In genomic region chr3:37943126-37943525, GRCh38 we compare ENCODE assay signal across 29 cellular contexts. TPM values are rescaled to one million over a fixed set of nuclear protein-coding genes. Genes with fewer than 3 reads are reported as not detected.
DNase-seq lines count a peak whose midpoint lies in the region; ATAC-seq and TF ChIP-seq lines count a peak whose summit lies in the region.
"Had no signal": no experiment of that assay in that cellular context is flagged by ENCODE, and none has a peak within 500 bp of the region (broad histone marks: within the 10 kb centered on the region; RNA-seq: fewer than 3 reads in every experiment).

No MANE protein-coding gene starts in this region.

- H3K36me3 Mint-ChIP-seq in MCF 10A (ENCODE audit: insufficient read depth, unreplicated experiment) (peaks cover 12% of the 10 kb centered on the region), neural crest cell (ENCODE audit: low read depth) (peaks cover 2% of the 10 kb centered on the region)
- H3K36me3 Mint-ChIP-seq: stimulated activated effector memory CD8-positive, alpha-beta T cell treated with anti-CD3 and anti-CD28 coated beads, Interleukin-12 subunit alpha, Interleukin-12 subunit beta, amount 100 ng/mL, for 72 hours had no signal

- CTCF ChIA-PET in MCF 10A (lab: Yijun Ruan, JAX): interaction anchor here (0.7 kb wide), 2 partner anchors 31 to 87 kb away, joined by 3 to 5 read pairs; no protein-coding TSS in a partner anchor
- CTCF ChIA-PET in mammary epithelial cell (lab: Charles Lee; ENCODE audit: low non-redundant PET): no interaction called here

- no peak overlapping the region for H3K4me3 ChIP-seq in mammary epithelial cell (replicated peaks in 1 of 3; ENCODE audit: insufficient read depth in 1 of 3, low read depth in 2 of 3, low read length in 3 of 3)
- H3K4me3 ChIP-seq in upper lobe of right lung: no peak overlapping the region
- H3K4me3 ChIP-seq in H7 (ENCODE audit: insufficient read depth, low read depth, low read length): no peak overlapping the region
- H3K4me3 ChIP-seq: dorsolateral prefrontal cortex, lung, Peyer's patch had no signal

- dilution Hi-C loops in mammary epithelial cell (cut with HindIII; ENCODE audit: low sequenced_read_pairs): no loop called here

- POLR2A ChIA-PET in MCF 10A (lab: Yijun Ruan, JAX): interaction anchor here (0.6 to 1.3 kb wide), 2 partner anchors 77 to 831 kb away, joined by 3 to 4 read pairs; no protein-coding TSS in a partner anchor

- in situ Hi-C loops in mammary epithelial cell (cut with MboI; ENCODE audit: low sequenced_read_pairs in 2 of 2): no loop called here

- peak overlapping the region; percentile 90 for H3K27ac Mint-ChIP-seq in MCF 10A (ENCODE audit: low read depth, unreplicated experiment)
- peak overlapping the region; percentile 5 for H3K27ac Mint-ChIP-seq in neural crest cell (ENCODE audit: unreplicated experiment)
- H3K27ac Mint-ChIP-seq: activated CD4-positive, alpha-beta memory T cell treated with anti-CD3 and anti-CD28 coated beads, Interleukin-2, amount 10 ng/mL, durations not matched to agents 7 days and 5 days; activated T-helper 1 cell treated with anti-CD3 and anti-CD28 coated beads, Interleukin-12 subunit alpha, Interleukin-12 subunit beta, Interleukin-2, Interleukin-4 antibody, amounts not matched to agents 30 ng/mL and 10 ng/mL and 1 ng/mL, durations not matched to agents 14 hours and 24 hours and 36 hours; stimulated activated effector memory CD8-positive, alpha-beta T cell treated with anti-CD3 and anti-CD28 coated beads, Interleukin-12 subunit alpha, Interleukin-12 subunit beta, amount 100 ng/mL, for 72 hours; T-helper 2 cell treated with Interferon-gamma antibody and Interleukin-4, amounts not matched to agents 5 μg/mL and 100 μg/mL, for 36 hours had no signal

- no peaks in the 10 kb centered on the region for H3K27me3 ChIP-seq in mammary epithelial cell (ENCODE audit: insufficient read depth, low read length)
- H3K27me3 ChIP-seq in upper lobe of right lung: no peaks in the 10 kb centered on the region
- H3K27me3 ChIP-seq in H7 (ENCODE audit: control insufficient read depth, insufficient read depth, low read length): no peaks in the 10 kb centered on the region
- H3K27me3 ChIP-seq: dorsolateral prefrontal cortex, neutrophil, Peyer's patch had no signal

- H3K79me2 ChIP-seq in mammary epithelial cell (ENCODE audit: insufficient read depth, low read length): peaks cover 82% of the 10 kb centered on the region

- intact Hi-C loops in MCF 10A (cut with micrococcal nuclease): no loop called here
- intact Hi-C loops in mammary epithelial cell (cut with micrococcal nuclease): no loop called here
- intact Hi-C loops in left colon (cut with DNase I, micrococcal nuclease): no loop called here
- intact Hi-C loops in upper lobe of right lung (cut with DNase I): no loop called here

- no peaks in the 10 kb centered on the region for H4K20me1 ChIP-seq in mammary epithelial cell (ENCODE audit: insufficient read depth, low read length)

- TF ChIP-seq CTCF in MCF 10A (IDR thresholded peaks at IDR 0.05; ENCODE audit: unreplicated experiment): no peak
- no peak for TF ChIP-seq CTCF in mammary epithelial cell (conservative IDR thresholded peaks at IDR 0.05 in 1 of 2, IDR thresholded peaks at IDR 0.05 in 1 of 2; ENCODE audit: extremely low read depth in 1 of 2, insufficient read depth in 1 of 2, low read depth in 1 of 2, low read length in 2 of 2)
- no peak for TF ChIP-seq CTCF in neural crest cell (conservative IDR thresholded peaks at IDR 0.05)
- TF ChIP-seq CTCF in upper lobe of right lung (IDR thresholded peaks at IDR 0.05): no peak

- H3K9me3 ChIP-seq in mammary epithelial cell (replicated peaks; ENCODE audit: insufficient read depth, low read length) (no peaks in the 10 kb centered on the region), upper lobe of right lung (no peaks in the 10 kb centered on the region)
- H3K9me3 ChIP-seq: neutrophil, Peyer's patch had no signal

- peaks cover 58% of the 10 kb centered on the region for H3K4me1 ChIP-seq in mammary epithelial cell (ENCODE audit: insufficient read depth, low read length)
- H3K4me1 ChIP-seq in upper lobe of right lung: peaks cover 33% of the 10 kb centered on the region

- WGBS in mammary epithelial cell (ENCODE audit: low coverage, missing lambda C conversion rate): 74% methylated on average over 4 of the region's 4 CpGs

- H3K27ac ChIP-seq in mammary epithelial cell (ENCODE audit: insufficient read depth, low read depth, low read length) (no peak overlapping the region), upper lobe of right lung (peak overlapping the region; percentile 42)
- H3K27ac ChIP-seq: C4-2B, neutrophil had no signal

- no TSS peak for BruUV-seq in MCF 10A (replicated peaks; lab: Mats Ljungman, UMichigan)
- BruUV-seq in mammary epithelial cell (replicated peaks; lab: Mats Ljungman, UMichigan): no TSS peak

- H3K4me3 Mint-ChIP-seq in MCF 10A (ENCODE audit: unreplicated experiment) (no peak overlapping the region), neural crest cell (no peak overlapping the region)
- H3K4me3 Mint-ChIP-seq: activated CD4-positive, alpha-beta memory T cell treated with anti-CD3 and anti-CD28 coated beads, Interleukin-2, amount 10 ng/mL, durations not matched to agents 7 days and 5 days; activated T-helper 1 cell treated with anti-CD3 and anti-CD28 coated beads, Interleukin-12 subunit alpha, Interleukin-12 subunit beta, Interleukin-2, Interleukin-4 antibody, amounts not matched to agents 30 ng/mL and 10 ng/mL and 1 ng/mL, durations not matched to agents 14 hours and 24 hours and 36 hours; stimulated activated effector memory CD8-positive, alpha-beta T cell treated with anti-CD3 and anti-CD28 coated beads, Interleukin-12 subunit alpha, Interleukin-12 subunit beta, amount 100 ng/mL, for 72 hours; T-helper 2 cell treated with Interferon-gamma antibody and Interleukin-4, amounts not matched to agents 5 μg/mL and 100 μg/mL, for 36 hours had no signal

- H3K36me3 ChIP-seq in mammary epithelial cell (ENCODE audit: insufficient read depth, low read length) (no peaks in the 10 kb centered on the region), upper lobe of right lung (no peaks in the 10 kb centered on the region), H7 (replicated peaks; ENCODE audit: control insufficient read depth, insufficient read depth, low read length) (no peaks in the 10 kb centered on the region)
- H3K36me3 ChIP-seq: neutrophil, Peyer's patch had no signal

- ATAC-seq in left colon: peak; percentile 1
- no peak for ATAC-seq in upper lobe of right lung
- no peak for ATAC-seq in HG03469 (IDR thresholded peaks at IDR 0.05; ENCODE audit: unreplicated experiment)
- ATAC-seq: HCT116; stimulated activated effector memory CD8-positive, alpha-beta T cell treated with anti-CD3 and anti-CD28 coated beads, Interleukin-12 subunit alpha, Interleukin-12 subunit beta, amount 100 ng/mL, for 72 hours had no signal

- H3K27me3 Mint-ChIP-seq in MCF 10A (ENCODE audit: insufficient read depth, unreplicated experiment) (no peaks in the 10 kb centered on the region), neural crest cell (ENCODE audit: low read depth) (no peaks in the 10 kb centered on the region)

- no peak overlapping the region for H2AFZ ChIP-seq in mammary epithelial cell (ENCODE audit: low read depth, low read length)

- H3K4me2 ChIP-seq in mammary epithelial cell (ENCODE audit: insufficient read depth, low read depth, low read length): no peak overlapping the region

- H3K9ac ChIP-seq in mammary epithelial cell (ENCODE audit: insufficient read depth, low read length): no peak overlapping the region

- H3K9me3 Mint-ChIP-seq in MCF 10A (ENCODE audit: unreplicated experiment) (no peaks in the 10 kb centered on the region), neural crest cell (no peaks in the 10 kb centered on the region)
- H3K9me3 Mint-ChIP-seq: activated CD4-positive, alpha-beta memory T cell treated with anti-CD3 and anti-CD28 coated beads, Interleukin-2, amount 10 ng/mL, durations not matched to agents 7 days and 5 days; activated T-helper 1 cell treated with anti-CD3 and anti-CD28 coated beads, Interleukin-12 subunit alpha, Interleukin-12 subunit beta, Interleukin-2, Interleukin-4 antibody, amounts not matched to agents 30 ng/mL and 10 ng/mL and 1 ng/mL, durations not matched to agents 14 hours and 24 hours and 36 hours; stimulated activated effector memory CD8-positive, alpha-beta T cell treated with anti-CD3 and anti-CD28 coated beads, Interleukin-12 subunit alpha, Interleukin-12 subunit beta, amount 100 ng/mL, for 72 hours; T-helper 2 cell treated with Interferon-gamma antibody and Interleukin-4, amounts not matched to agents 5 μg/mL and 100 μg/mL, for 36 hours had no signal

- H3K4me1 Mint-ChIP-seq in MCF 10A (ENCODE audit: insufficient read depth, unreplicated experiment) (peaks cover 43% of the 10 kb centered on the region), neural crest cell (peaks cover 22% of the 10 kb centered on the region)
- H3K4me1 Mint-ChIP-seq: activated CD4-positive, alpha-beta memory T cell treated with anti-CD3 and anti-CD28 coated beads, Interleukin-2, amount 10 ng/mL, durations not matched to agents 7 days and 5 days had no signal

- no peak for DNase-seq in MCF 10A (ENCODE audit: unreplicated experiment)
- no peak for DNase-seq in mammary epithelial cell
- DNase-seq in left colon: no peak
- no peak for DNase-seq in neural crest cell (ENCODE audit: low read depth, low spot score)
- DNase-seq in upper lobe of right lung: no peak
- no peak for DNase-seq in H7
- no peak for DNase-seq in NCI-H345 (lab: John Stamatoyannopoulos, UW)
- DNase-seq: 8988T; activated CD4-positive, alpha-beta memory T cell treated with anti-CD3 and anti-CD28 coated beads, Interleukin-2, amount 10 ng/mL, durations not matched to agents 7 days and 5 days; activated CD8-positive, alpha-beta memory T cell treated with anti-CD3 and anti-CD28 coated beads, Interleukin-2, amount 50 U/mL, for 4 hours; activated naive CD4-positive, alpha-beta T cell treated with Interleukin-2 at 50 U/mL for 16 hours; COR-L47; DMS79; dorsolateral prefrontal cortex; NCI-H1105 treated with DMSO at 0.1 percent for 48 hours; NCI-H1930; NCI-H226; NCI-H774; Peyer's patch; SIG-M5; stimulated activated CD4-positive, alpha-beta T cell treated with anti-CD3 and anti-CD28 coated beads, Interleukin-15, amount 100 ng/mL, for 24 hours had no signal

RNA-seq across cellular contexts. Expression of gene VILL, which starts 47.5 kb away (rescaled TPM):
- not detected in 2 replicates for total RNA-seq in MCF 10A (2022)
- 1 to 10 TPM; 1.8 to 3.0 TPM for total RNA-seq in mammary epithelial cell
- 1.8 TPM for polyA plus RNA-seq in mammary epithelial cell
- 1.1 TPM for polyA minus RNA-seq in mammary epithelial cell
- total RNA-seq in left colon: 100 to 1,000 TPM; 174 to 184 TPM
- total RNA-seq in neural crest cell: 4.9 and 6.2 TPM in 2 replicates
- total RNA-seq in upper lobe of right lung: 8.9 TPM
- 5.0 and 5.3 TPM in 2 replicates for total RNA-seq in H7 (2014; rRNA removed; shearing (Covaris generic))

Comparison
In these comparisons a context has a peak if more than half of its experiments do, and no peak if none do; other contexts are left out.
1. RNA of gene VILL, which starts 47.5 kb away (total RNA-seq): 174 to 184 TPM in left colon; 8.9 TPM in upper lobe of right lung (single experiment), 5.0 to 5.3 TPM in H7, 4.9 to 6.2 TPM in neural crest cell, 1.8 to 3.0 TPM in mammary epithelial cell and not detected in MCF 10A; every median in the first group is over 10 times any median in the second.